In the genomic region with DNA sequence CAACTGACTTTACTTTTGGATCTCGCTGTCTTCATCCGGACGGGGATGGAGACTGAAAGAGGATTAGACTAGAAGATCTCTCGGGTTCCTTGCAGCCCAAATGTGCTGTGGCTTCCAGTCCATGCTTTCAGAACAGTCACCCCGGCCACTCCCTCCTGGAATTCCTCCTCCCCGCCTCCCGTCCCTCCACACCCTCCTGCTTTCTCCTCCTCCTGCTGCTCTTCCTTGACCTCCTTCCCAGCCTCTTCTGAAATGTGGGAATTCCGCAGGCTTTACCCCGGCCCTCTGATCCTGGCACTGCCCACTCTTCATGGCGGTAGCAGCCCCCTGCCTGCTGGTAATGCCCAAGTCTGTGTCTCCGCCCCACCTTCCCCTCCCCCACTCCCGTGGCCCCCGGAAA, we compare ENCODE assay signal across 7 cellular contexts. TPM values are rescaled to one million over a fixed set of nuclear protein-coding genes. Genes with fewer than 3 reads are reported as not detected.
DNase-seq lines count a peak whose midpoint lies in the region; ATAC-seq and TF ChIP-seq lines count a peak whose summit lies in the region.
"Not testable (repeated sequence)": the region's sequence is repeated elsewhere in the genome, so short reads cannot be mapped to it uniquely, and the experiment has no call there.

No MANE protein-coding gene starts in this region.

- H3K4me2 ChIP-seq in osteoblast (ENCODE audit: insufficient read depth, low read length) = peak overlapping the region; percentile 3

- ATAC-seq in foreskin keratinocyte = peak; percentile 64

- in situ Hi-C loops in Caki2 (cut with HindIII; ENCODE audit: low pct_unique_long_range_greater_than_20kb, low sequenced_read_pairs) = not testable (repeated sequence)

- H3K9ac ChIP-seq in HUES6 (ENCODE audit: low read length) = not testable (repeated sequence)

- not testable (repeated sequence) for H3K36me3 ChIP-seq in HUES6 (ENCODE audit: control insufficient read depth, insufficient read depth, low read length); osteoblast (ENCODE audit: insufficient read depth, low read length)

- not testable (repeated sequence) for H3K27me3 ChIP-seq in HUES6 (ENCODE audit: control insufficient read depth, insufficient read depth, low read length); foreskin keratinocyte; osteoblast (ENCODE audit: insufficient read depth, low read length)

- H3K79me2 ChIP-seq in osteoblast (ENCODE audit: insufficient read depth, low read length) = not testable (repeated sequence)

- H3K27ac ChIP-seq in HUES6 (ENCODE audit: low read depth, low read length); coronary artery; foreskin keratinocyte; osteoblast (ENCODE audit: low read depth, low read length): not testable (repeated sequence)

- not testable (repeated sequence) for H3K9me3 ChIP-seq in HUES6 (ENCODE audit: control insufficient read depth, insufficient read depth, low read depth, low read length); osteoblast (ENCODE audit: low read depth, low read length)

- H2AFZ ChIP-seq in osteoblast (ENCODE audit: low read length) = not testable (repeated sequence)

- H4K20me1 ChIP-seq in osteoblast (ENCODE audit: insufficient read depth, low read length) = not testable (repeated sequence)

- H3K4me3 ChIP-seq in HUES6 (ENCODE audit: low read depth, low read length) (peak overlapping the region; percentile 33; the same call in 1 of the 2 replicates), coronary artery (peak overlapping the region; percentile 55)
- H3K4me3 ChIP-seq in osteoblast (ENCODE audit: insufficient read depth, low read length) = not testable (repeated sequence)

- not testable (repeated sequence) for TF ChIP-seq CTCF in coronary artery (IDR thresholded peaks at IDR 0.05); foreskin keratinocyte (conservative IDR thresholded peaks at IDR 0.05); osteoblast (IDR thresholded peaks at IDR 0.05; ENCODE audit: extremely low read depth, low read depth, low read length)

- DNase-seq in Caki2 (ENCODE audit: low read depth) = peak; percentile 45
- DNase-seq in SW480 (ENCODE audit: low spot score) = peak; percentile 41
- peak; percentile 69 for DNase-seq in coronary artery (ENCODE audit: low spot score)
- peak in 1 of 2 donors; percentile 39 for DNase-seq in foreskin keratinocyte
- peak; percentile 20 for DNase-seq in left kidney (ENCODE audit: low read depth, low spot score)
- peak; percentile 21 for DNase-seq in osteoblast (ENCODE audit: insufficient read length, low spot score, missing footprints)

- peaks cover 26% of the 10 kb centered on the region for H3K4me1 ChIP-seq in HUES6 (ENCODE audit: control insufficient read depth, insufficient read depth, low read length)
- H3K4me1 ChIP-seq in foreskin keratinocyte; osteoblast (ENCODE audit: insufficient read depth, low read length): not testable (repeated sequence)

RNA-seq across cellular contexts. Expression of gene RPP40, which starts 28.9 kb away (rescaled TPM):
- 24.2 and 41.0 TPM in 2 replicates for total RNA-seq in Caki2 (2014; rRNA removed; shearing (Covaris generic); ENCODE audit: low replicate concordance)
- total RNA-seq in foreskin keratinocyte (12.6 and 12.9 TPM in 2 replicates), osteoblast (8.0 and 8.3 TPM in 2 replicates)
- 13.5 and 15.4 TPM in 2 replicates for polyA plus RNA-seq in foreskin keratinocyte

RNA-seq across cellular contexts. Expression of gene PPP1R3G, which starts 52.4 kb away (rescaled TPM):
- total RNA-seq in Caki2 (2014; rRNA removed; shearing (Covaris generic); ENCODE audit: low replicate concordance) = 0.14 and 0.26 TPM in 2 replicates
- total RNA-seq in foreskin keratinocyte = 0.07 and 0.10 TPM in 2 replicates
- polyA plus RNA-seq in foreskin keratinocyte = 0.06 and 0.09 TPM in 2 replicates
- total RNA-seq in osteoblast = 3.3 and 3.5 TPM in 2 replicates
